ENCODE assay signal across 8 cellular contexts in the genomic region with DNA sequence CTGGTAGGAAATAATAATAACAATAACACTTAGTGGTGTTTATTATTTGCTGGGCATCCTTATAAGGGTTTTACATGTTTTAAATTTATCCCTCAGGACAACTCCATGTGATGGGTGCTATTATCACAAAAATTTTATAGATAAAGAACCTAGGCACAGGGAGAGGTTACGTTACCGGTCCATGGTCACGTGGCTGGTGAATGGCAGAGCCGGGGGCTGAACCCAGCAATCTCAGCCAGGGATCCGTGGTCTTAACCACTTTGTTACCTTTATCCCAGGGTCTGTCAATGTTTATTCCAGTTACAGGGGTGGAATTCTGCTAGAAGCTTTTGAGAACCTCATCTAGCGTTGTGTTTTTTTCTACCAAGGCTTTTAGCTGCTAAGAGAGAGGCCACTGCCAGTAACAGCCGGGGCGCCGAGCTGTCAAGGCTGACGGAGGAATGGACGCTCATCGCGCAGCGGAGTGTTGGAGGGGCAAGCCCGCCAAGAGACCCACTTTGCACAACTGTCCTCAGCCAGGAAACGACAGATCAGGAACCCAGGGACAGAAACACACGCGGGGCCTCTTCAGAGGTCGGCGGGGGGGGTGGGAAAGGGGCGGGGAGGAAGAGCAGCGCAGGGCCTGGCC. TPM values are rescaled to one million over a fixed set of nuclear protein-coding genes. Genes with fewer than 3 reads are reported as not detected.
DNase-seq lines count a peak whose midpoint lies in the region; ATAC-seq and TF ChIP-seq lines count a peak whose summit lies in the region.

No MANE protein-coding gene starts in this region.

- H4K20me1 ChIP-seq in Loucy (ENCODE audit: insufficient read depth, low read length, poor library complexity, severe bottlenecking) (no peaks in the 10 kb centered on the region), hepatocyte (ENCODE audit: insufficient read depth, poor library complexity, severe bottlenecking) (no peaks in the 10 kb centered on the region)

- H3F3A ChIP-seq in Loucy (ENCODE audit: low read depth), result no peaks in the 10 kb centered on the region

- H3K4me3 Mint-ChIP-seq in activated naive CD8-positive, alpha-beta T cell, result peak overlapping the region; percentile 97

- peak overlapping the region; percentile 91 for H3K9ac ChIP-seq in Loucy (ENCODE audit: low read depth, low read length, poor library complexity, severe bottlenecking)

- H3K27me3 ChIP-seq in Loucy (ENCODE audit: insufficient read depth, low read length, poor library complexity, severe bottlenecking) (no peaks in the 10 kb centered on the region), hepatocyte (no peaks in the 10 kb centered on the region)

- H3K27ac Mint-ChIP-seq in activated naive CD8-positive, alpha-beta T cell, result peak overlapping the region; percentile 99

- H3K79me2 ChIP-seq in Loucy (ENCODE audit: insufficient read depth, low read length) (peaks cover 15% of the 10 kb centered on the region), hepatocyte (peaks cover 14% of the 10 kb centered on the region)

- WGBS in hepatocyte (ENCODE audit: low lambda C conversion rate, missing lambda C conversion rate), result 8% methylated on average over 20 of the region's 22 CpGs

- H3K36me3 ChIP-seq in Loucy (ENCODE audit: insufficient read depth, low read length) (no peaks in the 10 kb centered on the region), hepatocyte (replicated peaks; ENCODE audit: insufficient read depth, low read depth) (no peaks in the 10 kb centered on the region)

- H3K9me3 ChIP-seq in Loucy (ENCODE audit: insufficient read depth, low read depth, low read length), result no peaks in the 10 kb centered on the region
- H3K9me3 ChIP-seq in hepatocyte (ENCODE audit: low read depth), result no peaks in the 10 kb centered on the region

- H2AFZ ChIP-seq in Loucy (ENCODE audit: low read length) (peak overlapping the region; percentile 85), hepatocyte (peak overlapping the region; percentile 82)

- peaks cover 33% of the 10 kb centered on the region for H3K4me1 ChIP-seq in Loucy (ENCODE audit: insufficient read depth, low read length, poor library complexity, severe bottlenecking)
- H3K4me1 ChIP-seq in hepatocyte (ENCODE audit: insufficient read depth), result peaks cover 23% of the 10 kb centered on the region

- H3K4me3 ChIP-seq in GM12865 (ENCODE audit: low read depth, low read length) (peak overlapping the region; percentile 79), Loucy (ENCODE audit: low read length, poor library complexity, severe bottlenecking) (peak overlapping the region; percentile 90), hepatocyte (peak overlapping the region; percentile 63)

- H3K9me2 ChIP-seq in Loucy (replicated peaks; ENCODE audit: low read depth, low read length), result no peaks in the 10 kb centered on the region
- no peaks in the 10 kb centered on the region for H3K9me2 ChIP-seq in hepatocyte (replicated peaks; ENCODE audit: insufficient read depth)

- peaks cover 3% of the 10 kb centered on the region for H3K9me3 Mint-ChIP-seq in activated naive CD8-positive, alpha-beta T cell (ENCODE audit: low read depth)

- no peak for TF ChIP-seq CTCF in GM12865 (IDR thresholded peaks at IDR 0.05; ENCODE audit: insufficient read depth, low read depth, low read length, missing control alignments)
- TF ChIP-seq CTCF in Loucy (conservative IDR thresholded peaks at IDR 0.05; ENCODE audit: low read length), result no peak
- no peak for TF ChIP-seq CTCF in hepatocyte (IDR thresholded peaks at IDR 0.05; ENCODE audit: poor library complexity)

- H3K36me3 Mint-ChIP-seq in activated naive CD8-positive, alpha-beta T cell, result peaks cover 32% of the 10 kb centered on the region

- DNase-seq in A172 (ENCODE audit: low spot score) (peak; percentile 35), GM12865 (ENCODE audit: low read depth) (peak; percentile 64), hepatocyte (ENCODE audit: low spot score) (peak; percentile 51), retina (peak; percentile 83)

- peak overlapping the region; percentile 97 for H3K27ac ChIP-seq in hepatocyte

- no peaks in the 10 kb centered on the region for H3K27me3 Mint-ChIP-seq in activated naive CD8-positive, alpha-beta T cell

- peaks cover 59% of the 10 kb centered on the region for H3K4me1 Mint-ChIP-seq in activated naive CD8-positive, alpha-beta T cell (ENCODE audit: low read depth)

- ATAC-seq in HG02973 (IDR thresholded peaks at IDR 0.05; ENCODE audit: unreplicated experiment) (no peak), HG03095 (IDR thresholded peaks at IDR 0.05; ENCODE audit: unreplicated experiment) (no peak)

- H3K4me2 ChIP-seq in Loucy (ENCODE audit: low read depth, low read length, poor library complexity, severe bottlenecking), result peak overlapping the region; percentile 77
- peak overlapping the region; percentile 81 for H3K4me2 ChIP-seq in hepatocyte

RNA-seq across cellular contexts. Expression of gene AMN1, which starts 0.4 kb away (rescaled TPM):
- 21.5 and 26.4 TPM in 2 replicates for total RNA-seq in A172 (2014; rRNA removed; shearing (Covaris generic))
- 11.9 and 14.0 TPM in 2 replicates for total RNA-seq in hepatocyte
- 8.3 and 9.3 TPM in 2 replicates for polyA plus RNA-seq in hepatocyte
